ENCODE assay signal across 8 cellular contexts in genomic region chr6:4155848-4156466, GRCh38. TPM values are rescaled to one million over a fixed set of nuclear protein-coding genes. Genes with fewer than 3 reads are reported as not detected.
DNase-seq lines count a peak whose midpoint lies in the region; ATAC-seq lines count a peak whose summit lies in the region.

No MANE protein-coding gene starts in this region.

- DNase-seq in NK-92 treated with Interleukin-12 subunit alpha and Interleukin-12 subunit beta, amount 100 ng/mL, for 24 hours (lab: John Stamatoyannopoulos, UW), result peak; percentile 66
- DNase-seq in NK-92 (lab: John Stamatoyannopoulos, UW; ENCODE audit: unreplicated experiment) (no peak), NCI-H460 (ENCODE audit: extremely low read depth, low read depth) (peak; percentile 78), cerebellar cortex (ENCODE audit: low spot score) (peak; percentile 85), left kidney (ENCODE audit: low read depth, low spot score) (peak; percentile 93)
- DNase-seq in stimulated activated CD4-positive, alpha-beta T cell treated with anti-CD3 and anti-CD28 coated beads, Interleukin-2, amount 100 ng/mL, for 48 hours, result peak; percentile 77 to 79

- peak; percentile 76 for ATAC-seq in HG03196 (IDR thresholded peaks at IDR 0.05; ENCODE audit: unreplicated experiment)
- peak; percentile 95 to 97 for ATAC-seq in activated CD4-positive, CD25-positive, alpha-beta regulatory T cell treated with anti-CD3 and anti-CD28 coated beads, Interleukin-2, amount 50 U/mL, for 24 hours

RNA-seq across cellular contexts. Expression of gene ECI2, which starts 20.6 kb away (rescaled TPM):
- 57.4 and 58.8 TPM in 2 replicates for total RNA-seq in NCI-H460 (2014; rRNA removed; shearing (Covaris generic))
- polyA plus RNA-seq in NCI-H460 (2014; cell fraction: nucleus; rRNA removed), result 48.5 and 69.8 TPM in 2 replicates
